Comparison of ENCODE assay signal across 1 cellular context in the genomic region with DNA sequence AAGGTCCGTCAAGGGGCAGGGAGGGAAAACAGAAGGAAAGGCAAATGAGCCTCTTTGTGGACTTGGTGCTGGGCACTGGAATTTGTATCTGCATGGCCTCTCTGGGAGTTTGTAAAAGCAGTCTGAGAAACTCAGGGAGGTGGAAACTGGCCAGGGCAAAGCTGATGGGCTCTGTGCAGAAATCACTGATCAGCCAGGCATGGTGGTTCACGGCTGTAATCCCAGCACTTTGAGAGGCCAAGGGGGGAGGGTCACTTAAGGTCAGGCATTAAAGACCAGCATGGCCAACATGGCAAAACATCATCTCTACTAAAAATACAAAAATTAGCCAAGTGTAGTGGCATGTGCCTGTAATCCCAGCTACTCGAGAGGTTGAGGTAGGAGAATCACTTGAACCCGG.
TF ChIP-seq lines count a peak whose summit lies in the region.

No MANE protein-coding gene starts in this region.

TF ChIP-seq in SK-N-SH treated with all-trans-retinoic acid at 6 μM for 48 hours, 23 proteins besides CTCF, POLR2A, EP300 and RAD21 (continued from another document):
- TF ChIP-seq, protein P1, sequence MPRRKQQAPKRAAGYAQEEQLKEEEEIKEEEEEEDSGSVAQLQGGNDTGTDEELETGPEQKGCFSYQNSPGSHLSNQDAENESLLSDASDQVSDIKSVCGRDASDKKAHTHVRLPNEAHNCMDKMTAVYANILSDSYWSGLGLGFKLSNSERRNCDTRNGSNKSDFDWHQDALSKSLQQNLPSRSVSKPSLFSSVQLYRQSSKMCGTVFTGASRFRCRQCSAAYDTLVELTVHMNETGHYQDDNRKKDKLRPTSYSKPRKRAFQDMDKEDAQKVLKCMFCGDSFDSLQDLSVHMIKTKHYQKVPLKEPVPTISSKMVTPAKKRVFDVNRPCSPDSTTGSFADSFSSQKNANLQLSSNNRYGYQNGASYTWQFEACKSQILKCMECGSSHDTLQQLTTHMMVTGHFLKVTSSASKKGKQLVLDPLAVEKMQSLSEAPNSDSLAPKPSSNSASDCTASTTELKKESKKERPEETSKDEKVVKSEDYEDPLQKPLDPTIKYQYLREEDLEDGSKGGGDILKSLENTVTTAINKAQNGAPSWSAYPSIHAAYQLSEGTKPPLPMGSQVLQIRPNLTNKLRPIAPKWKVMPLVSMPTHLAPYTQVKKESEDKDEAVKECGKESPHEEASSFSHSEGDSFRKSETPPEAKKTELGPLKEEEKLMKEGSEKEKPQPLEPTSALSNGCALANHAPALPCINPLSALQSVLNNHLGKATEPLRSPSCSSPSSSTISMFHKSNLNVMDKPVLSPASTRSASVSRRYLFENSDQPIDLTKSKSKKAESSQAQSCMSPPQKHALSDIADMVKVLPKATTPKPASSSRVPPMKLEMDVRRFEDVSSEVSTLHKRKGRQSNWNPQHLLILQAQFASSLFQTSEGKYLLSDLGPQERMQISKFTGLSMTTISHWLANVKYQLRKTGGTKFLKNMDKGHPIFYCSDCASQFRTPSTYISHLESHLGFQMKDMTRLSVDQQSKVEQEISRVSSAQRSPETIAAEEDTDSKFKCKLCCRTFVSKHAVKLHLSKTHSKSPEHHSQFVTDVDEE (CRISPR knock-in tag; IDR thresholded peaks at IDR 0.05), result no peak
- TF ChIP-seq BACH2 (CRISPR knock-in tag; IDR thresholded peaks at IDR 0.05; ENCODE audit: borderline replicate concordance), result no peak
